Comparison of ENCODE assay signal across 35 cellular contexts in genomic region chr9:121405899-121406298, GRCh38.
"Had no signal": no experiment of that assay in that cellular context is flagged by ENCODE, and none has a peak within 500 bp of the region (broad histone marks: within the 10 kb centered on the region; RNA-seq: fewer than 3 reads in every experiment).

No MANE protein-coding gene starts in this region.

- DNase-seq: MG63, MM.1S, MV-4-11, NCI-H1048, NCI-H1092, NCI-H1092 treated with DMSO at 0.1 percent for 48 hours, NCI-H1105, NCI-H1105 treated with DMSO at 0.1 percent for 48 hours, NCI-H1417, NCI-H1417 treated with DMSO at 0.1 percent for 48 hours, NCI-H1436, NCI-H1436 treated with DMSO at 0.1 percent for 48 hours, NCI-H146, NCI-H1694, NCI-H1694 treated with DMSO at 0.1 percent for 48 hours, NCI-H187, NCI-H187 treated with DMSO at 0.1 percent for 48 hours, NCI-H1930, NCI-H2029, NCI-H2029 treated with DMSO at 0.1 percent for 48 hours, NCI-H2081, NCI-H2081 treated with DMSO at 0.1 percent for 48 hours, NCI-H2107, NCI-H2171, NCI-H2171 treated with DMSO at 0.1 percent for 48 hours, NCI-H2227 treated with DMSO at 0.1 percent for 48 hours, NCI-H226, NCI-H345, NCI-H446, NCI-H446 treated with DMSO at 0.1 percent for 48 hours, NCI-H510A, NCI-H510A treated with DMSO at 0.1 percent for 48 hours, NCI-H524, NCI-H524 treated with DMSO at 0.1 percent for 48 hours, NCI-H526 had no signal

- H3K36me3 ChIP-seq: MG63 had no signal

- H3K4me3 ChIP-seq: MG63 had no signal

- H3K27me3 ChIP-seq: MG63 had no signal
